In genomic region chr15:85673326-85673725, GRCh38 we compare ENCODE assay signal across 17 cellular contexts.
A peak's percentile ranks its signal among the peaks of the same experiment; 100 is the strongest.
DNase-seq lines count a peak whose midpoint lies in the region; ATAC-seq and TF ChIP-seq lines count a peak whose summit lies in the region.
"Had no signal": no experiment of that assay in that cellular context is flagged by ENCODE, and none has a peak within 500 bp of the region (broad histone marks: within the 10 kb centered on the region; RNA-seq: fewer than 3 reads in every experiment).

No MANE protein-coding gene starts in this region.

- H3K27ac ChIP-seq in esophagus muscularis mucosa (replicated peaks in 1 of 4): peak overlapping the region; percentile 79 to 85 (median 82)
- H3K27ac ChIP-seq in urinary bladder (ENCODE audit: low read depth): peak overlapping the region; percentile 71
- H3K27ac ChIP-seq: vagina had no signal

- TF ChIP-seq CTCF in esophagus muscularis mucosa (IDR thresholded peaks at IDR 0.05): no peak
- no peak for TF ChIP-seq CTCF in neural crest cell (conservative IDR thresholded peaks at IDR 0.05)
- TF ChIP-seq CTCF in foreskin fibroblast (IDR thresholded peaks at IDR 0.05; ENCODE audit: low read depth, low read length): no peak

- H3K27me3 ChIP-seq in esophagus muscularis mucosa: no peaks in the 10 kb centered on the region
- H3K27me3 ChIP-seq: vagina had no signal

- H3K36me3 Mint-ChIP-seq in activated naive CD4-positive, alpha-beta T cell treated with anti-CD3 and anti-CD28 coated beads, Interleukin-2, amount 50 U/mL, for 72 hours: peaks cover 2 to 26% of the 10 kb centered on the region in 2 donors
- peaks cover 19% of the 10 kb centered on the region for H3K36me3 Mint-ChIP-seq in activated naive CD4-positive, alpha-beta T cell treated with anti-CD3 and anti-CD28 coated beads for 36 hours (ENCODE audit: low read depth)
- peaks cover 8% of the 10 kb centered on the region for H3K36me3 Mint-ChIP-seq in neural crest cell (ENCODE audit: low read depth)

- H3K4me1 ChIP-seq in esophagus muscularis mucosa (peaks cover 40 to 77% (median 71%) of the 10 kb centered on the region in 4 donors), urinary bladder (ENCODE audit: insufficient read depth) (no peaks in the 10 kb centered on the region)

- peaks cover 24% of the 10 kb centered on the region for H3K4me1 Mint-ChIP-seq in activated naive CD4-positive, alpha-beta T cell treated with anti-CD3 and anti-CD28 coated beads for 36 hours (ENCODE audit: low read depth)
- H3K4me1 Mint-ChIP-seq in neural crest cell: peaks cover 1% of the 10 kb centered on the region

- H3K27ac Mint-ChIP-seq in activated naive CD4-positive, alpha-beta T cell treated with anti-CD3 and anti-CD28 coated beads, Interleukin-2, amount 50 U/mL, for 72 hours: peak overlapping the region; percentile 69 to 73
- no peak overlapping the region for H3K27ac Mint-ChIP-seq in activated naive CD4-positive, alpha-beta T cell treated with anti-CD3 and anti-CD28 coated beads for 36 hours
- H3K27ac Mint-ChIP-seq in neural crest cell (ENCODE audit: unreplicated experiment): peak overlapping the region; percentile 22
- H3K27ac Mint-ChIP-seq: T-cell had no signal

- ATAC-seq in activated naive CD4-positive, alpha-beta T cell treated with anti-CD3 and anti-CD28 coated beads, Interleukin-2, amount 50 U/mL, for 72 hours: no peak
- ATAC-seq in HG03039 (IDR thresholded peaks at IDR 0.05; ENCODE audit: unreplicated experiment): no peak
- ATAC-seq: T-cell had no signal

- TF ChIP-seq POLR2A in esophagus muscularis mucosa (IDR thresholded peaks at IDR 0.05; ENCODE audit: low read depth): no peak

- TF ChIP-seq EP300 in esophagus muscularis mucosa (IDR thresholded peaks at IDR 0.05): no peak

- CTCF ChIA-PET in activated naive CD4-positive, alpha-beta T cell treated with anti-CD3 and anti-CD28 coated beads for 36 hours (lab: Charles Lee): interaction anchor here (0.8 to 1.1 kb wide), 2 partner anchors 9 to 55 kb away, joined by 3 read pairs; no protein-coding TSS in a partner anchor

- H3K4me3 ChIP-seq in esophagus muscularis mucosa (no peak overlapping the region), urinary bladder (ENCODE audit: low read depth, low read length) (no peak overlapping the region), foreskin fibroblast (ENCODE audit: low read depth in 1 of 2, low read length in 2 of 2) (no peak overlapping the region)
- H3K4me3 ChIP-seq: vagina had no signal

- peaks cover 4 to 71% (median 43%) of the 10 kb centered on the region in 4 donors for H3K36me3 ChIP-seq in esophagus muscularis mucosa
- H3K36me3 ChIP-seq in urinary bladder (ENCODE audit: insufficient read depth): peaks cover 5% of the 10 kb centered on the region

- H3K4me3 Mint-ChIP-seq in activated naive CD4-positive, alpha-beta T cell treated with anti-CD3 and anti-CD28 coated beads for 36 hours: no peak overlapping the region
- H3K4me3 Mint-ChIP-seq in neural crest cell: no peak overlapping the region
- H3K4me3 Mint-ChIP-seq: T-cell had no signal

- 52% methylated on average over 5 of the region's 5 CpGs for WGBS in esophagus muscularis mucosa
- WGBS in urinary bladder: 85% methylated on average over 5 of the region's 5 CpGs

- H3K9me3 Mint-ChIP-seq in activated naive CD4-positive, alpha-beta T cell treated with anti-CD3 and anti-CD28 coated beads, Interleukin-2, amount 50 U/mL, for 72 hours: no peaks in the 10 kb centered on the region
- no peaks in the 10 kb centered on the region for H3K9me3 Mint-ChIP-seq in activated naive CD4-positive, alpha-beta T cell treated with anti-CD3 and anti-CD28 coated beads for 36 hours
- H3K9me3 Mint-ChIP-seq in neural crest cell: no peaks in the 10 kb centered on the region
- H3K9me3 Mint-ChIP-seq: T-cell had no signal

- intact Hi-C loops in activated naive CD4-positive, alpha-beta T cell treated with anti-CD3 and anti-CD28 coated beads for 36 hours (cut with micrococcal nuclease): no loop called here
- intact Hi-C loops in esophagus muscularis mucosa (cut with DNase I): no loop called here

- no peak for DNase-seq in activated naive CD4-positive, alpha-beta T cell treated with anti-CD3 and anti-CD28 coated beads, Interleukin-2, amount 50 U/mL, for 72 hours (ENCODE audit: low spot score in 2 of 2)
- DNase-seq in activated naive CD4-positive, alpha-beta T cell treated with anti-CD3 and anti-CD28 coated beads for 36 hours: no peak
- DNase-seq in esophagus muscularis mucosa (ENCODE audit: extremely low spot score) (no peak), neural crest cell (ENCODE audit: low read depth, low spot score) (no peak), foreskin fibroblast (no peak)
- DNase-seq in NK-92 treated with Interleukin-12 subunit alpha and Interleukin-12 subunit beta, amount 100 ng/mL, for 24 hours (lab: John Stamatoyannopoulos, UW): no peak
- DNase-seq: activated CD4-positive, CD25-positive, alpha-beta regulatory T cell; activated T-cell treated with anti-CD3 and anti-CD28 coated beads, Interleukin-2, amount 50 U/mL, for 1 hour; amygdala; COR-L47; NCI-H2029 treated with DMSO at 0.1 percent for 48 hours; NCI-H69; posterior cingulate gyrus; T-cell had no signal

- H3K27me3 Mint-ChIP-seq in activated naive CD4-positive, alpha-beta T cell treated with anti-CD3 and anti-CD28 coated beads for 36 hours (ENCODE audit: low read depth): no peaks in the 10 kb centered on the region
- H3K27me3 Mint-ChIP-seq in neural crest cell (ENCODE audit: low read depth): no peaks in the 10 kb centered on the region
- H3K27me3 Mint-ChIP-seq: T-cell had no signal

- H3K9me3 ChIP-seq in esophagus muscularis mucosa: no peaks in the 10 kb centered on the region
- H3K9me3 ChIP-seq: vagina had no signal
